In genomic region chr6:117481278-117481925, GRCh38 we compare ENCODE assay signal across 1 cellular context.
TF ChIP-seq lines count a peak whose summit lies in the region.

No MANE protein-coding gene starts in this region.

TF ChIP-seq in HepG2, 621 proteins besides CTCF, POLR2A, EP300 and RAD21 (continued from another document):
- TF ChIP-seq ATF7-NPFF (CRISPR knock-in tag; IDR thresholded peaks at IDR 0.05; ENCODE audit: low read depth): peak; percentile 90
- TF ChIP-seq NFIC (IDR thresholded peaks at IDR 0.05; ENCODE audit: low read length): no peak
- TF ChIP-seq ZNF605 (CRISPR knock-in tag; IDR thresholded peaks at IDR 0.05): no peak; the same call in none of the 2 replicates
- no peak; the same call in 1 of the 2 replicates for TF ChIP-seq PRMT3 (CRISPR knock-in tag; IDR thresholded peaks at IDR 0.05; ENCODE audit: borderline replicate concordance, low read depth)
- TF ChIP-seq HMG20B (CRISPR knock-in tag; conservative IDR thresholded peaks at IDR 0.05): peak; percentile 73; the same call in 1 of the 2 replicates
- peak; percentile 80 for TF ChIP-seq MIXL1 (CRISPR knock-in tag; IDR thresholded peaks at IDR 0.05)
